Comparison of ENCODE assay signal across 16 cellular contexts in genomic region chr10:94429049-94429707, GRCh38. TPM values are rescaled to one million over a fixed set of nuclear protein-coding genes. Genes with fewer than 3 reads are reported as not detected.
DNase-seq lines count a peak whose midpoint lies in the region; ATAC-seq and TF ChIP-seq lines count a peak whose summit lies in the region.
"Had no signal": no experiment of that assay in that cellular context is flagged by ENCODE, and none has a peak within 500 bp of the region (broad histone marks: within the 10 kb centered on the region; RNA-seq: fewer than 3 reads in every experiment).

No MANE protein-coding gene starts in this region.

- DNase-seq in coronary artery (ENCODE audit: low spot score) (no peak), kidney epithelial cell (ENCODE audit: low read depth) (peak; percentile 4), psoas muscle (no peak), vagina (ENCODE audit: extremely low spot score in 2 of 2) (no peak)
- DNase-seq: activated CD4-positive, CD25-positive, alpha-beta regulatory T cell treated with anti-CD3 and anti-CD28 coated beads, Interleukin-2, amount 50 U/mL, for 72 hours; Caco-2; cortex of kidney; NCI-H2107; RPMI8226; stimulated activated CD4-positive, alpha-beta T cell treated with anti-CD3 and anti-CD28 coated beads, Interleukin-1b, Interleukin-23, amount 100 ng/mL, for 48 hours; T-helper 17 cell; tibial artery had no signal

- POLR2A ChIA-PET in HEK293 (lab: Yijun Ruan, JAX), result no interaction called here

- H3K4me1 ChIP-seq in HEK293 (ENCODE audit: control insufficient read depth, insufficient read depth, low read length), result peaks cover 9% of the 10 kb centered on the region
- H3K4me1 ChIP-seq in psoas muscle, result peaks cover 6% of the 10 kb centered on the region
- peaks cover 16% of the 10 kb centered on the region for H3K4me1 ChIP-seq in vagina
- H3K4me1 ChIP-seq: Caco-2 had no signal

- H3K4me3 ChIP-seq in HEK293 (ENCODE audit: low read depth, low read length) (no peak overlapping the region), coronary artery (no peak overlapping the region), kidney epithelial cell (ENCODE audit: low read depth, low read length) (no peak overlapping the region), psoas muscle (no peak overlapping the region), vagina (no peak overlapping the region)
- H3K4me3 ChIP-seq: esophagus muscularis mucosa, tibial artery had no signal

- ATAC-seq in HG02763 (IDR thresholded peaks at IDR 0.05; ENCODE audit: unreplicated experiment) (no peak), psoas muscle (no peak), GM21576 (IDR thresholded peaks at IDR 0.05; ENCODE audit: unreplicated experiment) (no peak)
- ATAC-seq: T-helper 17 cell had no signal

- WGBS in psoas muscle, 3 donors, result 67 to 84% (median 81%) methylated on average over 1 of the region's 1 CpG

- TF ChIP-seq CTCF in HEK293 (tag by site-specific recombination; IDR thresholded peaks at IDR 0.05) (no peak), coronary artery (IDR thresholded peaks at IDR 0.05) (no peak), kidney epithelial cell (IDR thresholded peaks at IDR 0.05; ENCODE audit: insufficient read depth, low read length, poor library complexity, severe bottlenecking) (no peak), psoas muscle (IDR thresholded peaks at IDR 0.05) (no peak), vagina (IDR thresholded peaks at IDR 0.05) (no peak)

- H3K9me3 ChIP-seq in HEK293 (ENCODE audit: control insufficient read depth, insufficient read depth, low read depth, low read length) (no peaks in the 10 kb centered on the region), psoas muscle (peaks cover 16% of the 10 kb centered on the region), vagina (no peaks in the 10 kb centered on the region)

- H3K36me3 ChIP-seq in HEK293 (ENCODE audit: control insufficient read depth in 2 of 2, insufficient read depth in 1 of 2, low read length in 2 of 2) (no peaks in the 10 kb centered on the region), kidney epithelial cell (ENCODE audit: control insufficient read depth, insufficient read depth, low read length) (no peaks in the 10 kb centered on the region), psoas muscle (ENCODE audit: insufficient read depth in 1 of 2, low read depth in 1 of 2) (no peaks in the 10 kb centered on the region), vagina (no peaks in the 10 kb centered on the region)
- H3K36me3 ChIP-seq: esophagus muscularis mucosa, tibial artery had no signal

- H3K27ac ChIP-seq in HEK293 (ENCODE audit: extremely low read depth, low read depth, low read length) (no peak overlapping the region), coronary artery (peak overlapping the region; percentile 7 to 70), psoas muscle (no peak overlapping the region), vagina (no peak overlapping the region)

- H3K27me3 ChIP-seq in kidney epithelial cell (ENCODE audit: control insufficient read depth, insufficient read depth, low read length) (no peaks in the 10 kb centered on the region), psoas muscle (ENCODE audit: insufficient read depth in 3 of 3, low read length in 2 of 3) (no peaks in the 10 kb centered on the region), vagina (no peaks in the 10 kb centered on the region)
- H3K27me3 ChIP-seq: esophagus muscularis mucosa, tibial artery had no signal

- CTCF ChIA-PET in HEK293 (lab: Yijun Ruan, JAX), result interaction anchor here (0.6 to 3.3 kb wide), 6 partner anchors 12 to 637 kb away, joined by 3 to 16 read pairs (median 4); no protein-coding TSS in a partner anchor

- intact Hi-C loops in psoas muscle (cut with DNase I) (no loop called here), vagina (cut with DNase I) (no loop called here)

- TF ChIP-seq POLR2A in vagina (IDR thresholded peaks at IDR 0.05), result no peak

TF ChIP-seq in HEK293, 187 proteins besides CTCF, POLR2A, EP300 and RAD21:
- TF ChIP-seq PRDM6 (tag by site-specific recombination; IDR thresholded peaks at IDR 0.05) (peak; percentile 70), ZIC2 (tag by site-specific recombination; IDR thresholded peaks at IDR 0.05) (no peak)

RNA-seq across cellular contexts. Expression of gene TBC1D12, which starts 26.8 kb away (rescaled TPM):
- total RNA-seq in kidney epithelial cell (6.7 and 14.2 TPM in 2 replicates), psoas muscle (1 to 10 TPM; 5.0 to 5.4 (median 5.2) TPM), vagina (14.7 TPM)
- polyA plus RNA-seq in psoas muscle, result 1 to 10 TPM; 1.5 to 4.6 (median 4.4) TPM

Comparison
In these comparisons a context has a peak if more than half of its experiments do, and no peak if none do; other contexts are left out.
1. H3K27ac ChIP-seq: peak in coronary artery (2 of 2); none in HEK293 (single experiment), psoas muscle (single experiment) and vagina (single experiment).